1 cellular context compared by ENCODE assay signal in genomic region chr22:26602127-26602526, GRCh38.
TF ChIP-seq lines count a peak whose summit lies in the region.

No MANE protein-coding gene starts in this region.

TF ChIP-seq in K562, 482 proteins besides CTCF, POLR2A, EP300 and RAD21:
- no peak for TF ChIP-seq PTRF (tag; IDR thresholded peaks at IDR 0.05)
- peak; percentile 63 for TF ChIP-seq NFIC (IDR thresholded peaks at IDR 0.05)
- no peak for TF ChIP-seq ZNF589 (CRISPR knock-in tag; IDR thresholded peaks at IDR 0.05; ENCODE audit: low read depth)
- peak; percentile 83 for TF ChIP-seq ZNF121 (CRISPR knock-in tag; conservative IDR thresholded peaks at IDR 0.05)
